In genomic region chr1:156504062-156504813, GRCh38 we compare ENCODE assay signal across 8 cellular contexts. TPM values are rescaled to one million over a fixed set of nuclear protein-coding genes. Genes with fewer than 3 reads are reported as not detected.
DNase-seq lines count a peak whose midpoint lies in the region; ATAC-seq and TF ChIP-seq lines count a peak whose summit lies in the region.

No MANE protein-coding gene starts in this region.

- H3K36me3 ChIP-seq in CD4-positive, CD25-positive, alpha-beta regulatory T cell (ENCODE audit: control insufficient read depth, insufficient read depth, low read length): no peaks in the 10 kb centered on the region
- H3K36me3 ChIP-seq in HUES6 (ENCODE audit: control insufficient read depth, insufficient read depth, low read length): no peaks in the 10 kb centered on the region

- H3K27me3 Mint-ChIP-seq in CD4-positive, CD25-positive, alpha-beta regulatory T cell: peaks cover 13% of the 10 kb centered on the region
- H3K27me3 Mint-ChIP-seq in T-helper 2 cell treated with Interferon-gamma antibody and Interleukin-4, amounts not matched to agents 5 μg/mL and 100 μg/mL, for 36 hours (ENCODE audit: low read depth): no peaks in the 10 kb centered on the region

- peak overlapping the region; percentile 56 for H3K4me3 ChIP-seq in CD4-positive, CD25-positive, alpha-beta regulatory T cell (ENCODE audit: low read depth, low read length)
- peak overlapping the region; percentile 50 for H3K4me3 ChIP-seq in HUES6 (ENCODE audit: low read depth, low read length)
- peak overlapping the region; percentile 48 for H3K4me3 ChIP-seq in fibroblast of villous mesenchyme (ENCODE audit: low read depth, low read length)
- H3K4me3 ChIP-seq in skeletal muscle cell (ENCODE audit: low read depth, low read length): peak overlapping the region; percentile 17

- no peaks in the 10 kb centered on the region for H3K9me3 Mint-ChIP-seq in CD4-positive, CD25-positive, alpha-beta regulatory T cell
- no peaks in the 10 kb centered on the region for H3K9me3 Mint-ChIP-seq in T-helper 2 cell treated with Interferon-gamma antibody and Interleukin-4, amounts not matched to agents 5 μg/mL and 100 μg/mL, for 36 hours

- H3K4me3 Mint-ChIP-seq in CD4-positive, CD25-positive, alpha-beta regulatory T cell: peak overlapping the region; percentile 86 to 90 (median 87)
- H3K4me3 Mint-ChIP-seq in T-helper 2 cell treated with Interferon-gamma antibody and Interleukin-4, amounts not matched to agents 5 μg/mL and 100 μg/mL, for 36 hours: peak overlapping the region; percentile 78

- no peak for ATAC-seq in CD4-positive, CD25-positive, alpha-beta regulatory T cell (ENCODE audit: low read depth in 2 of 2)
- ATAC-seq in GM18511 (IDR thresholded peaks at IDR 0.05; ENCODE audit: unreplicated experiment) (no peak), HG02763 (IDR thresholded peaks at IDR 0.05; ENCODE audit: unreplicated experiment) (no peak)

- peak overlapping the region; percentile 99 for H3K27ac ChIP-seq in CD4-positive, CD25-positive, alpha-beta regulatory T cell (ENCODE audit: insufficient read depth, low read length, poor library complexity, severe bottlenecking)
- H3K27ac ChIP-seq in HUES6 (ENCODE audit: low read depth, low read length): peak overlapping the region; percentile 82

- no peak for TF ChIP-seq CTCF in fibroblast of villous mesenchyme (IDR thresholded peaks at IDR 0.05; ENCODE audit: insufficient read depth, low read depth, low read length)

- H3K9ac ChIP-seq in HUES6 (ENCODE audit: low read length): peak overlapping the region; percentile 71

- no peaks in the 10 kb centered on the region for H3K9me3 ChIP-seq in CD4-positive, CD25-positive, alpha-beta regulatory T cell (ENCODE audit: control insufficient read depth in 2 of 2, low read length in 2 of 2)
- peaks cover 3% of the 10 kb centered on the region; the same call in 1 of the 2 replicates for H3K9me3 ChIP-seq in HUES6 (ENCODE audit: control insufficient read depth, insufficient read depth, low read depth, low read length)

- H3K36me3 Mint-ChIP-seq in CD4-positive, CD25-positive, alpha-beta regulatory T cell: peaks cover 4% of the 10 kb centered on the region
- no peaks in the 10 kb centered on the region for H3K36me3 Mint-ChIP-seq in T-helper 2 cell treated with Interferon-gamma antibody and Interleukin-4, amounts not matched to agents 5 μg/mL and 100 μg/mL, for 36 hours (ENCODE audit: low read depth)

- H3K27ac Mint-ChIP-seq in CD4-positive, CD25-positive, alpha-beta regulatory T cell: peak overlapping the region; percentile 100
- H3K27ac Mint-ChIP-seq in T-helper 2 cell treated with Interferon-gamma antibody and Interleukin-4, amounts not matched to agents 5 μg/mL and 100 μg/mL, for 36 hours: peak overlapping the region; percentile 96

- peaks cover 18 to 75% (median 55%) of the 10 kb centered on the region in 4 donors for H3K4me1 Mint-ChIP-seq in CD4-positive, CD25-positive, alpha-beta regulatory T cell
- peaks cover 58% of the 10 kb centered on the region for H3K4me1 Mint-ChIP-seq in T-helper 2 cell treated with Interferon-gamma antibody and Interleukin-4, amounts not matched to agents 5 μg/mL and 100 μg/mL, for 36 hours (ENCODE audit: low read depth)

- H3K27me3 ChIP-seq in CD4-positive, CD25-positive, alpha-beta regulatory T cell (ENCODE audit: control insufficient read depth, insufficient read depth, low read length): no peaks in the 10 kb centered on the region
- H3K27me3 ChIP-seq in HUES6 (ENCODE audit: control insufficient read depth, insufficient read depth, low read length): no peaks in the 10 kb centered on the region

- H3K4me1 ChIP-seq in CD4-positive, CD25-positive, alpha-beta regulatory T cell (ENCODE audit: control insufficient read depth, insufficient read depth, low read length, poor library complexity, severe bottlenecking): peaks cover 72% of the 10 kb centered on the region
- H3K4me1 ChIP-seq in HUES6 (ENCODE audit: control insufficient read depth, insufficient read depth, low read length): peaks cover 30% of the 10 kb centered on the region

- DNase-seq in CD4-positive, CD25-positive, alpha-beta regulatory T cell: peak in 1 of 3 donors; percentile 81
- DNase-seq in T-helper 2 cell treated with Interferon-gamma antibody and Interleukin-4, amounts not matched to agents 5 μg/mL and 100 μg/mL, for 36 hours (ENCODE audit: low spot score): peak; percentile 43
- no peak for DNase-seq in fibroblast of villous mesenchyme (ENCODE audit: low read depth)
- DNase-seq in skeletal muscle cell (ENCODE audit: low read depth): no peak
- DNase-seq in middle frontal gyrus (ENCODE audit: extremely low spot score, low spot score): no peak

RNA-seq across cellular contexts. Expression of gene MEF2D, which starts 3.7 kb away (rescaled TPM):
- total RNA-seq in CD4-positive, CD25-positive, alpha-beta regulatory T cell: 186 TPM
- polyA plus RNA-seq in CD4-positive, CD25-positive, alpha-beta regulatory T cell: 10 to 100 TPM in 1 of 4 donors, 1 to 10 TPM in 3; 4.6 to 11.5 (median 6.4) TPM
- total RNA-seq in fibroblast of villous mesenchyme: 10.0 and 10.8 TPM in 2 replicates

Comparison
In these comparisons a context has a peak if more than half of its experiments do, and no peak if none do; other contexts are left out.
1. RNA of gene MEF2D, which starts 3.7 kb away (total RNA-seq): 186 TPM in CD4-positive, CD25-positive, alpha-beta regulatory T cell (single experiment); 10.0 to 10.8 TPM in fibroblast of villous mesenchyme; every median in the first group is over 10 times any median in the second.
2. Peak in every context shown above with its lines, with median percentiles within 50 percentile points of each other: H3K4me3 ChIP-seq.